1 cellular context compared by ENCODE assay signal in the genomic region with DNA sequence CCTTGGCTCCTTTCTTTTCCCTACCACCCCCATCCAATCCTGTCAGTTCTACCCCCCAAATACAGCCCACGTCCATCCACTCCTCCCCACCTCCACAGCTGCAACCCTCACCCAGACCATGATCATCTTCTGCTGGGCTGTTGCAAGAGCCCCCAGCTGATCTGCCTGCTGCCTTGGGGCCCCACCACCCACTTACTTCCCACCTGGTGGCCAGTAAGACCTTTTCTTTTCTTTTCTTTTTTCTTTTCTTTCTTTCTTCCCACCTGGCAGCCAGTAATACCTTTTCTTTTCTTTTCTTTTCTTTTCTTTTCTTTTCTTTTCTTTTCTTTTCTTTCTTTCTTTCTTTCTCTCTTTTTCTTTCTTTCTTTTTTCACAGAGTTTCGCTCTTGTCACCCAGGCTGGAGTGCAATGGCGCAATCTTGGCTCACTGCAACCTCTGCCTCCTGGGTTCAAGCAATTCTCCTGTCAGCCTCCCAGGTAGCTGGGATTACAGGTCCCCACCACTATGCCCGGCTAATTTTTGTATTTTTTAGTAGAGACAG. TPM values are rescaled to one million over a fixed set of nuclear protein-coding genes. Genes with fewer than 3 reads are reported as not detected.
"Had no signal": no experiment of that assay in that cellular context is flagged by ENCODE, and none has a peak within 500 bp of the region (broad histone marks: within the 10 kb centered on the region; RNA-seq: fewer than 3 reads in every experiment).

No MANE protein-coding gene starts in this region.

RNA-seq across cellular contexts. Expression of a gene that starts 57.0 kb away (rescaled TPM):
- polyA plus RNA-seq: naive thymus-derived CD4-positive, alpha-beta T cell had no signal
